Comparison of ENCODE assay signal across 9 cellular contexts in genomic region chr1:96416111-96416595, GRCh38.
A peak's percentile ranks its signal among the peaks of the same experiment; 100 is the strongest.
DNase-seq lines count a peak whose midpoint lies in the region; FAIRE-seq and TF ChIP-seq lines count a peak whose summit lies in the region.
"Had no signal": no experiment of that assay in that cellular context is flagged by ENCODE, and none has a peak within 500 bp of the region (broad histone marks: within the 10 kb centered on the region; RNA-seq: fewer than 3 reads in every experiment).

No MANE protein-coding gene starts in this region.

- no peaks in the 10 kb centered on the region for H3K27me3 ChIP-seq in left ventricle myocardium inferior (ENCODE audit: low read depth)
- no peaks in the 10 kb centered on the region for H3K27me3 ChIP-seq in spleen (replicated peaks in 1 of 7)
- H3K27me3 ChIP-seq in small intestine (ENCODE audit: control insufficient read depth in 2 of 2, insufficient read depth in 2 of 2, low read length in 2 of 2): no peaks in the 10 kb centered on the region

- no peak for TF ChIP-seq POLR2A in spleen (IDR thresholded peaks at IDR 0.05)

- H3K4me1 ChIP-seq in left ventricle myocardium inferior (peaks cover 11% of the 10 kb centered on the region), spleen (peaks cover 0 to 8% (median 0%) of the 10 kb centered on the region in 6 donors), small intestine (ENCODE audit: control insufficient read depth in 2 of 2, insufficient read depth in 1 of 2, low read depth in 1 of 2, low read length in 1 of 2) (no peaks in the 10 kb centered on the region)

- intact Hi-C loops in left ventricle myocardium inferior (cut with micrococcal nuclease): no loop called here
- intact Hi-C loops in spleen (cut with DNase I; ENCODE audit: low total_unique reads): no loop called here

- TF ChIP-seq CTCF in left ventricle myocardium inferior (IDR thresholded peaks at IDR 0.05; ENCODE audit: borderline replicate concordance) (no peak), spleen (IDR thresholded peaks at IDR 0.05 in 8 of 11, conservative IDR thresholded peaks at IDR 0.05 in 3 of 11) (no peak)

- H3K36me3 ChIP-seq in left ventricle myocardium inferior (no peaks in the 10 kb centered on the region), spleen (no peaks in the 10 kb centered on the region), small intestine (ENCODE audit: control insufficient read depth in 2 of 2, insufficient read depth in 2 of 2, low read length in 2 of 2) (no peaks in the 10 kb centered on the region)

- H3K4me3 ChIP-seq in left ventricle myocardium inferior (no peak overlapping the region), spleen (no peak overlapping the region), small intestine (ENCODE audit: low read depth in 1 of 2, low read length in 2 of 2) (no peak overlapping the region)

- H3K9me3 ChIP-seq in left ventricle myocardium inferior (replicated peaks): no peaks in the 10 kb centered on the region
- no peaks in the 10 kb centered on the region for H3K9me3 ChIP-seq in spleen
- no peaks in the 10 kb centered on the region for H3K9me3 ChIP-seq in small intestine (ENCODE audit: control insufficient read depth, low read depth)

- DNase-seq in HPDE6-E6E7 (ENCODE audit: extremely low spot score) (peak; percentile 37), astrocyte of the hippocampus (ENCODE audit: low read depth, low spot score) (peak; percentile 93), left ventricle myocardium inferior (peak; percentile 23), spleen (no peak), mesenteric fat pad (ENCODE audit: low spot score) (no peak), small intestine (no peak), NCI-H1105 treated with DMSO at 0.1 percent for 48 hours (lab: John Stamatoyannopoulos, UW) (no peak)
- DNase-seq in central memory CD4-positive, alpha-beta T cell: no peak
- DNase-seq: SHP77 had no signal

- WGBS in spleen, 5 donors: 73 to 77% (median 76%) methylated on average over 5 of the region's 5 CpGs
- WGBS in small intestine, 3 donors: 62 to 87% (median 85%) methylated on average over 5 of the region's 5 CpGs

- peak overlapping the region; percentile 64 for H3K27ac ChIP-seq in left ventricle myocardium inferior (replicated peaks)
- peak overlapping the region in 6 of 8 donors; percentile 20 to 63 (median 33) for H3K27ac ChIP-seq in spleen
- peak overlapping the region in 1 of 2 donors; percentile 19 for H3K27ac ChIP-seq in small intestine (ENCODE audit: low read depth in 1 of 2, low read length in 1 of 2)

- FAIRE-seq in small intestine (lab: Jason Lieb, UNC): no peak

Comparison
In these comparisons a context has a peak if more than half of its experiments do, and no peak if none do; other contexts are left out.
1. DNase-seq: peak in HPDE6-E6E7 (single experiment), astrocyte of the hippocampus (single experiment) and left ventricle myocardium inferior (single experiment); none in spleen (single experiment), mesenteric fat pad (single experiment), central memory CD4-positive, alpha-beta T cell (single experiment), small intestine (single experiment) and NCI-H1105 treated with DMSO at 0.1 percent for 48 hours (single experiment).